ENCODE assay signal across 8 cellular contexts in genomic region chr18:76565238-76566173, GRCh38.
A peak's percentile ranks its signal among the peaks of the same experiment; 100 is the strongest.
DNase-seq lines count a peak whose midpoint lies in the region; ATAC-seq and TF ChIP-seq lines count a peak whose summit lies in the region.

No MANE protein-coding gene starts in this region.

- H3K4me1 Mint-ChIP-seq in CD4-positive, alpha-beta T cell (ENCODE audit: low read depth) = no peaks in the 10 kb centered on the region

- no peak overlapping the region for H3K9ac ChIP-seq in colonic mucosa (ENCODE audit: low read depth in 2 of 2, low read length in 2 of 2)

- intact Hi-C loops in colonic mucosa (cut with DNase I) = no loop called here
- intact Hi-C loops in CD4-positive, alpha-beta T cell (cut with DNase I, micrococcal nuclease) = no loop called here

- no peaks in the 10 kb centered on the region for H3K27me3 ChIP-seq in colonic mucosa
- H3K27me3 ChIP-seq in CD4-positive, alpha-beta T cell (ENCODE audit: control insufficient read depth, insufficient read depth, low read length) = no peaks in the 10 kb centered on the region

- peaks cover 34% of the 10 kb centered on the region for H3K27me3 Mint-ChIP-seq in CD4-positive, alpha-beta T cell

- no peak overlapping the region for H3K4me3 ChIP-seq in colonic mucosa

- no peak for TF ChIP-seq CTCF in colonic mucosa (IDR thresholded peaks at IDR 0.05)
- TF ChIP-seq CTCF in CD4-positive, alpha-beta T cell (IDR thresholded peaks at IDR 0.05) = no peak

- no peaks in the 10 kb centered on the region for H3K9me3 Mint-ChIP-seq in CD4-positive, alpha-beta T cell

- H3K27ac Mint-ChIP-seq in CD4-positive, alpha-beta T cell = no peak overlapping the region

- peak overlapping the region; percentile 74 for H3K27ac ChIP-seq in colonic mucosa
- no peak overlapping the region for H3K27ac ChIP-seq in CD4-positive, alpha-beta T cell (ENCODE audit: low read depth, low read length)

- peaks cover 3% of the 10 kb centered on the region for H3K4me1 ChIP-seq in colonic mucosa

- H3K9me3 ChIP-seq in colonic mucosa = no peaks in the 10 kb centered on the region
- no peaks in the 10 kb centered on the region for H3K9me3 ChIP-seq in CD4-positive, alpha-beta T cell (ENCODE audit: control insufficient read depth, low read length)

- H3K4me3 Mint-ChIP-seq in CD4-positive, alpha-beta T cell = no peak overlapping the region

- DNase-seq in GOT3 (lab: John Stamatoyannopoulos, UW) (peak; percentile 6), NCI-H526 (lab: John Stamatoyannopoulos, UW) (peak; percentile 43 to 62), colonic mucosa (peak; percentile 58), kidney glomerular epithelial cell (lab: John Stamatoyannopoulos, UW) (peak; percentile 91), smooth muscle cell of the brain vasculature (ENCODE audit: low read depth, low spot score) (peak; percentile 77), COLO668 (lab: John Stamatoyannopoulos, UW; ENCODE audit: unreplicated experiment) (no peak)
- no peak for DNase-seq in CD4-positive, alpha-beta T cell
- no peak for DNase-seq in effector CD4-positive, alpha-beta T cell

- ATAC-seq in CD4-positive, alpha-beta T cell (ENCODE audit: poor library complexity) = no peak

- POLR2A ChIA-PET in CD4-positive, alpha-beta T cell (lab: Charles Lee) = no interaction called here

- H3K36me3 ChIP-seq in colonic mucosa = no peaks in the 10 kb centered on the region

- CTCF ChIA-PET in CD4-positive, alpha-beta T cell (lab: Charles Lee) = no interaction called here

- no peaks in the 10 kb centered on the region for H3K36me3 Mint-ChIP-seq in CD4-positive, alpha-beta T cell (ENCODE audit: low read depth)

Comparison
In these comparisons a context has a peak if more than half of its experiments do, and no peak if none do; other contexts are left out.
1. DNase-seq: peak in GOT3 (single experiment), NCI-H526 (2 of 2), colonic mucosa (single experiment), kidney glomerular epithelial cell (single experiment) and smooth muscle cell of the brain vasculature (single experiment); none in CD4-positive, alpha-beta T cell (0 of 10), effector CD4-positive, alpha-beta T cell (single experiment) and COLO668 (single experiment).